8 cellular contexts compared by ENCODE assay signal in the genomic region with DNA sequence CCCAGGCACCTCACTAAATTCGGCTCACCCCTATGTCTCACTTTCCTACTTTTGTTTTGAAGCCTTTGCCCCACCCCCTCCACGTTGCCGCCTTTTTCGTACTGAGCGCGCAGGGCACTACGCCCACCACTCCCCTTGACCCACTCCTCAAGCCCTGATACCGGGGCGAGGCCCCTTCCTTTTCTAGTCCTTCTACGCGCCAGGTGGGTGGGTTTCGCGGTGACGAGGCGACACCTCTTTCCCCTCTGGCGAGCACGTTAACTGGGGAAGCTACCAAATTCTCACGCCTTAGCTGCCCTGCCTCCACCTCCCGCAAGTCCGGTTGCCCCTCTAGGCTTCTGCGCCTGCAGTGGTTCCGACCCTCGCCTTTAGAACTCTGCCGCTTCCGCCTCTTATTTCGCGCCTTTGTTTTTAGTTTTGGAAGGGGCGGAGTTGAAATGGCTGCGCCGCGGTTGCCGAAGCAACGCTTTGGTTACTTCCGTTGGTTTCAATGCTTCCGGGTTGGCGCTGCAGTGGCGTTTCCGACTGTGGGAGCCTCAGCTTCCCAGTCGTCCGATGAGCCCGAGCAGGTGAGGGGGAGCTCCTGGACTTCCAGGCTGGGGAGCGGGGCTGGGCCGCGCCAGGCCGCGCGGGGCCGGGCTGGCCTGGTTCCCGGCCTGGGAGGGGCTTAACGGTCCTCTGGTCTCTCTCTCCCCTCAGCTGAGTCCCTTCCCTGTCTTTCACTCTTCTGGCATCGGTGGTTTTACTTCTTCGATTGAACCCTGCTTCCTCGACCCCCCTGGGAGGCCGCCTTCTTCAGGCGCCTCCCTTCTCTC. TPM values are rescaled to one million over a fixed set of nuclear protein-coding genes. Genes with fewer than 3 reads are reported as not detected.
DNase-seq lines count a peak whose midpoint lies in the region; ATAC-seq and TF ChIP-seq lines count a peak whose summit lies in the region.

TSS of gene SLC25A14 (plus strand) at position 512 of the 815 bp plus-strand sequence. CDS start 360 bp downstream, outside the sequence.

- H3K4me1 Mint-ChIP-seq in WTC11 = peaks cover 35% of the 10 kb centered on the region

- no peaks in the 10 kb centered on the region; the same call in 1 of the 2 replicates for H3K27me3 Mint-ChIP-seq in WTC11 (ENCODE audit: low read depth)

- no peak for TF ChIP-seq CTCF in AG09309 (IDR thresholded peaks at IDR 0.05; ENCODE audit: control insufficient read depth, insufficient read depth, low read depth, low read length, missing control alignments)
- no peak for TF ChIP-seq CTCF in WTC11 (IDR thresholded peaks at IDR 0.05)
- TF ChIP-seq CTCF in cardiac fibroblast (IDR thresholded peaks at IDR 0.05; ENCODE audit: low read depth, low read length) = no peak

- no peaks in the 10 kb centered on the region for H3K36me3 Mint-ChIP-seq in WTC11

- H3K9me3 Mint-ChIP-seq in WTC11 = no peaks in the 10 kb centered on the region

- peak; percentile 92 for ATAC-seq in GM18909 (IDR thresholded peaks at IDR 0.05; ENCODE audit: poor library complexity, unreplicated experiment)
- peak; percentile 88 for ATAC-seq in HG03139 (IDR thresholded peaks at IDR 0.05; ENCODE audit: unreplicated experiment)
- ATAC-seq in WTC11 = peak; percentile 86

- peak within 1 kb of the TSS; percentile 96 for H3K27ac Mint-ChIP-seq in WTC11

- peak; percentile 11 for DNase-seq in AG09309 (ENCODE audit: low read depth)
- peak; percentile 90 for DNase-seq in NCI-H2227 treated with DMSO at 0.1 percent for 48 hours (lab: John Stamatoyannopoulos, UW)
- peak; percentile 68 for DNase-seq in WTC11 (ENCODE audit: low spot score)
- peak; percentile 74 to 78 for DNase-seq in cardiac fibroblast (ENCODE audit: low read depth in 2 of 2)
- peak; percentile 66 for DNase-seq in inferior parietal cortex (ENCODE audit: extremely low spot score)
- peak; percentile 37 to 58 (median 42) for DNase-seq in stimulated activated CD4-positive, alpha-beta T cell treated with anti-CD3 and anti-CD28 coated beads, Interleukin-12 subunit alpha, Interleukin-12 subunit beta, amount 100 ng/mL, for 48 hours (ENCODE audit: low read depth in 2 of 3, low spot score in 1 of 3)

- peak within 1 kb of the TSS; percentile 87 for H3K4me3 Mint-ChIP-seq in WTC11

- POLR2A ChIA-PET in WTC11 (lab: Charles Lee) = no interaction called here

- CTCF ChIA-PET in WTC11 (lab: Charles Lee) = interaction anchor here (0.8 to 1.0 kb wide), 2 partner anchors 10 to 279 kb away, joined by 3 read pairs; no protein-coding TSS in a partner anchor

- H3K4me3 ChIP-seq in AG09309 (ENCODE audit: control insufficient read depth, low read depth, low read length) (peak within 1 kb of the TSS; percentile 58), cardiac fibroblast (replicated peaks in 1 of 2; ENCODE audit: low read depth in 2 of 2, low read length in 2 of 2) (peak within 1 kb of the TSS; percentile 66 to 83)

TF ChIP-seq in WTC11, 78 proteins besides CTCF, POLR2A, EP300 and RAD21 (continues in another document):
- TF ChIP-seq ZNF671 (CRISPR knock-in tag; IDR thresholded peaks at IDR 0.05) (no peak), ETV6 (CRISPR knock-in tag; IDR thresholded peaks at IDR 0.05) (peak; percentile 81), IRF2 (CRISPR knock-in tag; IDR thresholded peaks at IDR 0.05; ENCODE audit: borderline replicate concordance, low read depth) (no peak), ZMAT4 (CRISPR knock-in tag; IDR thresholded peaks at IDR 0.05) (no peak), ZNF121 (CRISPR knock-in tag; IDR thresholded peaks at IDR 0.05) (no peak), ZNF138 (CRISPR knock-in tag; conservative IDR thresholded peaks at IDR 0.05) (no peak), GRHL2 (CRISPR knock-in tag; IDR thresholded peaks at IDR 0.05; ENCODE audit: insufficient replicate concordance, severe bottlenecking) (no peak), CREB1 (CRISPR knock-in tag; IDR thresholded peaks at IDR 0.05) (no peak), CBFB (CRISPR knock-in tag; IDR thresholded peaks at IDR 0.05; ENCODE audit: low read depth) (no peak), NFATC4 (CRISPR knock-in tag; IDR thresholded peaks at IDR 0.05) (no peak), ZBTB43 (CRISPR knock-in tag; IDR thresholded peaks at IDR 0.05) (no peak), JUN (CRISPR knock-in tag; IDR thresholded peaks at IDR 0.05) (no peak), ZNF423 (CRISPR knock-in tag; IDR thresholded peaks at IDR 0.05) (no peak), MAX (CRISPR knock-in tag; IDR thresholded peaks at IDR 0.05) (peak; percentile 44; the same call in 1 of the 2 replicates)
- TF ChIP-seq, protein P1, sequence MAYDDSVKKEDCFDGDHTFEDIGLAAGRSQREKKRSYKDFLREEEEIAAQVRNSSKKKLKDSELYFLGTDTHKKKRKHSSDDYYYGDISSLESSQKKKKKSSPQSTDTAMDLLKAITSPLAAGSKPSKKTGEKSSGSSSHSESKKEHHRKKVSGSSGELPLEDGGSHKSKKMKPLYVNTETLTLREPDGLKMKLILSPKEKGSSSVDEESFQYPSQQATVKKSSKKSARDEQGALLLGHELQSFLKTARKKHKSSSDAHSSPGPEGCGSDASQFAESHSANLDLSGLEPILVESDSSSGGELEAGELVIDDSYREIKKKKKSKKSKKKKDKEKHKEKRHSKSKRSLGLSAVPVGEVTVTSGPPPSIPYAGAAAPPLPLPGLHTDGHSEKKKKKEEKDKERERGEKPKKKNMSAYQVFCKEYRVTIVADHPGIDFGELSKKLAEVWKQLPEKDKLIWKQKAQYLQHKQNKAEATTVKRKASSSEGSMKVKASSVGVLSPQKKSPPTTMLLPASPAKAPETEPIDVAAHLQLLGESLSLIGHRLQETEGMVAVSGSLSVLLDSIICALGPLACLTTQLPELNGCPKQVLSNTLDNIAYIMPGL (CRISPR knock-in tag; IDR thresholded peaks at IDR 0.05) = no peak
- TF ChIP-seq, protein P2, sequence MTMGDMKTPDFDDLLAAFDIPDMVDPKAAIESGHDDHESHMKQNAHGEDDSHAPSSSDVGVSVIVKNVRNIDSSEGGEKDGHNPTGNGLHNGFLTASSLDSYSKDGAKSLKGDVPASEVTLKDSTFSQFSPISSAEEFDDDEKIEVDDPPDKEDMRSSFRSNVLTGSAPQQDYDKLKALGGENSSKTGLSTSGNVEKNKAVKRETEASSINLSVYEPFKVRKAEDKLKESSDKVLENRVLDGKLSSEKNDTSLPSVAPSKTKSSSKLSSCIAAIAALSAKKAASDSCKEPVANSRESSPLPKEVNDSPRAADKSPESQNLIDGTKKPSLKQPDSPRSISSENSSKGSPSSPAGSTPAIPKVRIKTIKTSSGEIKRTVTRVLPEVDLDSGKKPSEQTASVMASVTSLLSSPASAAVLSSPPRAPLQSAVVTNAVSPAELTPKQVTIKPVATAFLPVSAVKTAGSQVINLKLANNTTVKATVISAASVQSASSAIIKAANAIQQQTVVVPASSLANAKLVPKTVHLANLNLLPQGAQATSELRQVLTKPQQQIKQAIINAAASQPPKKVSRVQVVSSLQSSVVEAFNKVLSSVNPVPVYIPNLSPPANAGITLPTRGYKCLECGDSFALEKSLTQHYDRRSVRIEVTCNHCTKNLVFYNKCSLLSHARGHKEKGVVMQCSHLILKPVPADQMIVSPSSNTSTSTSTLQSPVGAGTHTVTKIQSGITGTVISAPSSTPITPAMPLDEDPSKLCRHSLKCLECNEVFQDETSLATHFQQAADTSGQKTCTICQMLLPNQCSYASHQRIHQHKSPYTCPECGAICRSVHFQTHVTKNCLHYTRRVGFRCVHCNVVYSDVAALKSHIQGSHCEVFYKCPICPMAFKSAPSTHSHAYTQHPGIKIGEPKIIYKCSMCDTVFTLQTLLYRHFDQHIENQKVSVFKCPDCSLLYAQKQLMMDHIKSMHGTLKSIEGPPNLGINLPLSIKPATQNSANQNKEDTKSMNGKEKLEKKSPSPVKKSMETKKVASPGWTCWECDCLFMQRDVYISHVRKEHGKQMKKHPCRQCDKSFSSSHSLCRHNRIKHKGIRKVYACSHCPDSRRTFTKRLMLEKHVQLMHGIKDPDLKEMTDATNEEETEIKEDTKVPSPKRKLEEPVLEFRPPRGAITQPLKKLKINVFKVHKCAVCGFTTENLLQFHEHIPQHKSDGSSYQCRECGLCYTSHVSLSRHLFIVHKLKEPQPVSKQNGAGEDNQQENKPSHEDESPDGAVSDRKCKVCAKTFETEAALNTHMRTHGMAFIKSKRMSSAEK (CRISPR knock-in tag; IDR thresholded peaks at IDR 0.05; ENCODE audit: borderline replicate concordance) = no peak
- TF ChIP-seq, protein P3, sequence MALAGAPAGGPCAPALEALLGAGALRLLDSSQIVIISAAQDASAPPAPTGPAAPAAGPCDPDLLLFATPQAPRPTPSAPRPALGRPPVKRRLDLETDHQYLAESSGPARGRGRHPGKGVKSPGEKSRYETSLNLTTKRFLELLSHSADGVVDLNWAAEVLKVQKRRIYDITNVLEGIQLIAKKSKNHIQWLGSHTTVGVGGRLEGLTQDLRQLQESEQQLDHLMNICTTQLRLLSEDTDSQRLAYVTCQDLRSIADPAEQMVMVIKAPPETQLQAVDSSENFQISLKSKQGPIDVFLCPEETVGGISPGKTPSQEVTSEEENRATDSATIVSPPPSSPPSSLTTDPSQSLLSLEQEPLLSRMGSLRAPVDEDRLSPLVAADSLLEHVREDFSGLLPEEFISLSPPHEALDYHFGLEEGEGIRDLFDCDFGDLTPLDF (CRISPR knock-in tag; IDR thresholded peaks at IDR 0.05) = no peak

RNA-seq across cellular contexts. Expression of gene SLC25A14, which starts in this region (rescaled TPM):
- total RNA-seq in WTC11 (2021) = 14.5 to 21.2 TPM (median 16.1 TPM) in 3 replicates

Comparison
In these comparisons a context has a peak if more than half of its experiments do, and no peak if none do; other contexts are left out.
1. Peak in every context shown above with its lines: DNase-seq, ATAC-seq and H3K4me3 ChIP-seq.
2. DNase-seq: peak in every context shown above with its lines; median percentile 90 in NCI-H2227 treated with DMSO at 0.1 percent for 48 hours; 76 in cardiac fibroblast; 68 in WTC11; 66 in inferior parietal cortex; 42 in stimulated activated CD4-positive, alpha-beta T cell treated with anti-CD3 and anti-CD28 coated beads, Interleukin-12 subunit alpha, Interleukin-12 subunit beta, amount 100 ng/mL, for 48 hours; 11 in AG09309.